ENCODE assay signal across 20 cellular contexts in the genomic region with DNA sequence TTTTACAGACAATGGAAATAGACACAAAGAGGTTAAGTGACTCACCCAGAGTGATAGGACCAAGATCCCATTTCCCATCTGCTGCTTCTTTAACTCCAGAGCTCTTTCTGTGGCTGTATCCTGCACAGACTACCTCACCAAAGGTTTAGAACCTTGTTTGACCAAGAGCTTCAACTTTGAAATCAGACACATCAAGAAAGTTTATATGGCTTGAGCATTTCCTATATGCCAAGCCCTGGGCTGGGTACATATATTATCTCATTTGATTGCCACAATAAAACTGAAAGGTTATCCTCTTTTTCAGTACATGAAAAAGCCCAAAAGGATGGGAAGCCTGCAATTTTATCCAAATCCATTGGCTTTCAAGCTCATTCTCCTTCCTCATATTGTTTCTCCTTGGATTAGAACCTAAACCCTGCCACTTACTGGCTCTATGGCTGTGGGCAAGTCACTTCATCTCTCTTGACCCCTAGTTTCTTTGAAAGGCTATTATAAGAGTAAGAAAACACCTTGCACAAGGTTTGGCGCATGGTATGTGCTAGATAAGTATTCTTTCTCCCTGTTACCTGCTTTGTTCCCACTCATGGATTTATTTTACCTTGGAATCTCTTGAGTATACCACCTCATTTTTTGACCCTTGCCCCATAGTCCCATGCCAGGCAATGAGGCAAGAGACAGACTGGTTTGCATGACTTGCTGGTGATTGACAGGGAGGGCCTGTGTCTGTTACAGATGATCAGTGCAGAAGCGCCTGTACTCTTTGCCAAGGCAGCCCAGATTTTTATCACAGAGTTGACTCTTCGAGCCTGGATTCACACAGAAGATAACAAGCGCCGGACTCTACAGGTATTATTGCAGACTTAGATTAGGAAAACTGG.
"Had no signal": no experiment of that assay in that cellular context is flagged by ENCODE, and none has a peak within 500 bp of the region (broad histone marks: within the 10 kb centered on the region; RNA-seq: fewer than 3 reads in every experiment).

No MANE protein-coding gene starts in this region.

- DNase-seq: activated CD4-positive, alpha-beta T cell treated with anti-CD3 and anti-CD28 coated beads for 36 hours; activated CD4-positive, alpha-beta T cell treated with anti-CD3 and anti-CD28 coated beads, Interleukin-2, amount 50 U/mL, for 48 hours; activated CD8-positive, alpha-beta memory T cell treated with anti-CD3 and anti-CD28 coated beads, Interleukin-2, amount 10 ng/mL, durations not matched to agents 7 days and 5 days; activated naive CD4-positive, alpha-beta T cell treated with Interleukin-2 at 50 U/mL for 16 hours; activated naive CD8-positive, alpha-beta T cell treated with anti-CD3 and anti-CD28 coated beads, Interleukin-2, amount 10 ng/mL, durations not matched to agents 7 days and 5 days; body of pancreas; dorsolateral prefrontal cortex; foreskin fibroblast; kidney; left ventricle myocardium superior; natural killer cell; stimulated activated CD4-positive, alpha-beta T cell treated with anti-CD3 and anti-CD28 coated beads, Interleukin-4, amount 100 ng/mL, for 24 hours; stomach; SW 1271; T-helper 2 cell had no signal

- H3K27me3 Mint-ChIP-seq: activated CD4-positive, alpha-beta T cell treated with anti-CD3 and anti-CD28 coated beads for 36 hours; activated CD8-positive, alpha-beta memory T cell treated with anti-CD3 and anti-CD28 coated beads, Interleukin-2, amount 10 ng/mL, durations not matched to agents 7 days and 5 days; activated naive CD8-positive, alpha-beta T cell treated with anti-CD3 and anti-CD28 coated beads, Interleukin-2, amount 10 ng/mL, durations not matched to agents 7 days and 5 days; activated T-helper 17 cell treated with anti-CD3 and anti-CD28 coated beads, Interleukin-2, amount 50 U/mL, for 72 hours; memory B cell; type B pancreatic cell had no signal

- FAIRE-seq: kidney had no signal

- H3K27ac Mint-ChIP-seq: activated CD4-positive, alpha-beta T cell treated with anti-CD3 and anti-CD28 coated beads for 36 hours; activated CD8-positive, alpha-beta memory T cell treated with anti-CD3 and anti-CD28 coated beads, Interleukin-2, amount 10 ng/mL, durations not matched to agents 7 days and 5 days; activated naive CD8-positive, alpha-beta T cell treated with anti-CD3 and anti-CD28 coated beads, Interleukin-2, amount 10 ng/mL, durations not matched to agents 7 days and 5 days; activated T-helper 17 cell treated with anti-CD3 and anti-CD28 coated beads, Interleukin-2, amount 50 U/mL, for 72 hours; memory B cell; type B pancreatic cell had no signal

- H3K9me3 Mint-ChIP-seq: activated naive CD8-positive, alpha-beta T cell treated with anti-CD3 and anti-CD28 coated beads, Interleukin-2, amount 10 ng/mL, durations not matched to agents 7 days and 5 days; activated T-helper 17 cell treated with anti-CD3 and anti-CD28 coated beads, Interleukin-2, amount 50 U/mL, for 72 hours; memory B cell; natural killer cell; stimulated activated effector memory CD8-positive, alpha-beta T cell treated with anti-CD3 and anti-CD28 coated beads, Interleukin-12 subunit alpha, Interleukin-12 subunit beta, amount 100 ng/mL, for 72 hours; type B pancreatic cell had no signal

- H3K4me3 Mint-ChIP-seq: activated CD4-positive, alpha-beta T cell treated with anti-CD3 and anti-CD28 coated beads for 36 hours; activated CD8-positive, alpha-beta memory T cell treated with anti-CD3 and anti-CD28 coated beads, Interleukin-2, amount 10 ng/mL, durations not matched to agents 7 days and 5 days; activated naive CD8-positive, alpha-beta T cell treated with anti-CD3 and anti-CD28 coated beads, Interleukin-2, amount 10 ng/mL, durations not matched to agents 7 days and 5 days; activated T-helper 17 cell treated with anti-CD3 and anti-CD28 coated beads, Interleukin-2, amount 50 U/mL, for 72 hours; memory B cell; natural killer cell; stimulated activated effector memory CD8-positive, alpha-beta T cell treated with anti-CD3 and anti-CD28 coated beads, Interleukin-12 subunit alpha, Interleukin-12 subunit beta, amount 100 ng/mL, for 72 hours; type B pancreatic cell had no signal

- H3K27me3 ChIP-seq: body of pancreas, dorsolateral prefrontal cortex, stomach had no signal

- H3K9me3 ChIP-seq: body of pancreas, stomach had no signal

- ATAC-seq: activated CD4-positive, alpha-beta T cell treated with anti-CD3 and anti-CD28 coated beads for 36 hours; activated CD8-positive, alpha-beta memory T cell treated with anti-CD3 and anti-CD28 coated beads, Interleukin-2, amount 10 ng/mL, durations not matched to agents 7 days and 5 days; activated T-helper 17 cell treated with anti-CD3 and anti-CD28 coated beads, Interleukin-2, amount 50 U/mL, for 72 hours; body of pancreas; left ventricle myocardium superior; natural killer cell; stimulated activated effector memory CD8-positive, alpha-beta T cell treated with anti-CD3 and anti-CD28 coated beads, Interleukin-12 subunit alpha, Interleukin-12 subunit beta, amount 100 ng/mL, for 72 hours had no signal

- H3K4me3 ChIP-seq: body of pancreas, dorsolateral prefrontal cortex, skin epidermis, stomach had no signal

- H3K27ac ChIP-seq: body of pancreas, skin epidermis, stomach had no signal
